In genomic region chr3:11908981-11909698, GRCh38 we compare ENCODE assay signal across 14 cellular contexts.
"Had no signal": no experiment of that assay in that cellular context is flagged by ENCODE, and none has a peak within 500 bp of the region (broad histone marks: within the 10 kb centered on the region; RNA-seq: fewer than 3 reads in every experiment).

No MANE protein-coding gene starts in this region.

- H3K4me3 ChIP-seq: cardiac muscle cell, colonic mucosa, heart right ventricle, left ventricle myocardium inferior, sigmoid colon, testis had no signal

- H3K4me1 Mint-ChIP-seq: stimulated activated naive CD8-positive, alpha-beta T cell treated with anti-CD3 and anti-CD28 coated beads, Interleukin-15, amount 100 ng/mL, for 72 hours had no signal

- H3K9me3 Mint-ChIP-seq: nephron progenitor cell; stimulated activated naive CD8-positive, alpha-beta T cell treated with anti-CD3 and anti-CD28 coated beads, Interleukin-15, amount 100 ng/mL, for 72 hours had no signal

- H3K27me3 Mint-ChIP-seq: stimulated activated naive CD8-positive, alpha-beta T cell treated with anti-CD3 and anti-CD28 coated beads, Interleukin-15, amount 100 ng/mL, for 72 hours had no signal

- H3K4me1 ChIP-seq: colonic mucosa, heart right ventricle, left ventricle myocardium inferior, sigmoid colon, testis had no signal

- ATAC-seq: heart right ventricle; stimulated activated naive CD8-positive, alpha-beta T cell treated with anti-CD3 and anti-CD28 coated beads, Interleukin-15, amount 100 ng/mL, for 72 hours had no signal

- H3K9me3 ChIP-seq: colonic mucosa, heart right ventricle, left ventricle myocardium inferior, sigmoid colon, testis had no signal

- H3K27ac Mint-ChIP-seq: nephron progenitor cell; stimulated activated naive CD8-positive, alpha-beta T cell treated with anti-CD3 and anti-CD28 coated beads, Interleukin-15, amount 100 ng/mL, for 72 hours had no signal

- H3K27ac ChIP-seq: cardiac muscle cell, colonic mucosa, heart right ventricle, left ventricle myocardium inferior, sigmoid colon, testis had no signal

- H3K36me3 ChIP-seq: cardiac muscle cell, colonic mucosa, heart right ventricle, left ventricle myocardium inferior, sigmoid colon had no signal

- H3K27me3 ChIP-seq: cardiac muscle cell, colonic mucosa, testis had no signal

- DNase-seq: activated T-cell treated with anti-CD3 and anti-CD28 coated beads, Interleukin-2, amount 50 U/mL, for 1 hour; colonic mucosa; foreskin melanocyte; heart right ventricle; left ventricle myocardium inferior; mesendoderm; nephron progenitor cell; sigmoid colon; stimulated activated CD4-positive, alpha-beta T cell treated with anti-CD3 and anti-CD28 coated beads, Interleukin-12 subunit alpha, Interleukin-12 subunit beta, amount 100 ng/mL, for 4 hours; stimulated activated CD4-positive, alpha-beta T cell treated with anti-CD3 and anti-CD28 coated beads, Interleukin-2, amount 100 ng/mL, for 48 hours; stimulated activated CD8-positive, alpha-beta memory T cell treated with anti-CD3 and anti-CD28 coated beads, Interleukin-4, amount 100 ng/mL, for 48 hours; stimulated activated naive CD8-positive, alpha-beta T cell treated with anti-CD3 and anti-CD28 coated beads, Interleukin-15, amount 100 ng/mL, for 72 hours; testis had no signal

- H3K4me3 Mint-ChIP-seq: nephron progenitor cell; stimulated activated naive CD8-positive, alpha-beta T cell treated with anti-CD3 and anti-CD28 coated beads, Interleukin-15, amount 100 ng/mL, for 72 hours had no signal
